ENCODE assay signal across 17 cellular contexts in genomic region chr11:71911986-71912340, GRCh38. TPM values are rescaled to one million over a fixed set of nuclear protein-coding genes. Genes with fewer than 3 reads are reported as not detected.
"Had no signal": no experiment of that assay in that cellular context is flagged by ENCODE, and none has a peak within 500 bp of the region (broad histone marks: within the 10 kb centered on the region; RNA-seq: fewer than 3 reads in every experiment).

No MANE protein-coding gene starts in this region.

RNA-seq across cellular contexts. Expression of gene DEFB131B, which starts 33.7 kb away (rescaled TPM):
- total RNA-seq: esophagus muscularis mucosa; fibroblast of villous mesenchyme; gastrocnemius medialis; heart right ventricle; liver; lung microvascular endothelial cell; mesenteric fat pad; mononuclear cell; naive thymus-derived CD8-positive, alpha-beta T cell; neural crest cell; osteocyte; pulmonary artery endothelial cell; sciatic nerve; skeletal muscle tissue; spleen; temporal lobe; upper lobe of right lung had no signal
- polyA plus RNA-seq: heart right ventricle; liver; naive thymus-derived CD8-positive, alpha-beta T cell; spleen had no signal
